Comparison of ENCODE assay signal across 10 cellular contexts in the genomic region with DNA sequence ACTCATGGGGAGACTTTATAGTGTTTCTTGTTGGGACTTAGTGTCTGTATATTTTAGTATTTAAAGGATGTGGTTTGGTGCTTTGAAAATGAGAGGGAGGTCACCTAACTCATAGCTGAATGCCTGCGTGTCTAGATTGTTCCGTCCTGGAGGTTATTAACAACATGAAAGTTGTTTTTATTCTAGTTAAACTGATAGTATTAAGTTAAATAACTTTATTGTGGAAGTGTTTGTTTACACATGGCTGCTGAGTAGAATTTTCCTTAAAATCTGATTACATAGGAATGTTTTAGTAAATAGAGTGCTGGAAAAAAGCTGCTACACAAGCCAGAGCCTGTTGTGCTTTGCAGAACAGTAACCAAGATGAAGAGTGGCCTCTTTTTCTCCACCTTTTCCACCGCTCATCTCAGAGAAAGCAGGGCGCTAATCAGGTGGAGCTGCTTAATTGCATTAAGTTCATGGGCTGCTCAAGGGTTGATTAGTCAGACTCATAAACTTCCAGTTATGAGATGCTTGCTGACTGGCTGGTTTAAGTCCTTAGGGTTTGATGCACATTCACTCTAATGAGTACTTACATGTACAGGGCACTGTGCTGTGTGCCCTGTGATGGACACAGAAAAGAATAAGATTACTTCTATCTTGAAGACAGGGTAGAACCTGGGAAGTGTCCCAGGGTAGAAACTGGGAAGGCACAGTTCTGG.
DNase-seq lines count a peak whose midpoint lies in the region; ATAC-seq and TF ChIP-seq lines count a peak whose summit lies in the region.
"Had no signal": no experiment of that assay in that cellular context is flagged by ENCODE, and none has a peak within 500 bp of the region (broad histone marks: within the 10 kb centered on the region; RNA-seq: fewer than 3 reads in every experiment).

No MANE protein-coding gene starts in this region.

- ATAC-seq in right cardiac atrium, result peak; percentile 15 to 50

- WGBS in right cardiac atrium, result 80% methylated on average over 4 of the region's 4 CpGs

- H2AFZ ChIP-seq in fibroblast of lung (ENCODE audit: low read length), result no peak overlapping the region

- H3K27ac ChIP-seq in right cardiac atrium (ENCODE audit: low read length) (no peak overlapping the region), right atrium auricular region (no peak overlapping the region), fibroblast of lung (ENCODE audit: insufficient read depth, low read length) (no peak overlapping the region), vagina (peak overlapping the region; percentile 58)

- TF ChIP-seq CTCF in right atrium auricular region (IDR thresholded peaks at IDR 0.05), result no peak
- TF ChIP-seq CTCF in fibroblast of lung (conservative IDR thresholded peaks at IDR 0.05 in 1 of 2, IDR thresholded peaks at IDR 0.05 in 1 of 2; ENCODE audit: low read depth in 1 of 2, low read length in 2 of 2), result no peak
- no peak for TF ChIP-seq CTCF in vagina (IDR thresholded peaks at IDR 0.05)

- H4K20me1 ChIP-seq in fibroblast of lung (ENCODE audit: control insufficient read depth, extremely low read depth, insufficient read depth, low read length), result no peaks in the 10 kb centered on the region

- H3K4me2 ChIP-seq in fibroblast of lung (ENCODE audit: extremely low read depth, insufficient read depth, low read length), result peak overlapping the region; percentile 56

- no peaks in the 10 kb centered on the region for H3K9me3 ChIP-seq in right cardiac atrium (ENCODE audit: control insufficient read depth, low read length)
- H3K9me3 ChIP-seq in right atrium auricular region, result no peaks in the 10 kb centered on the region
- H3K9me3 ChIP-seq in fibroblast of lung (ENCODE audit: control insufficient read depth, insufficient read depth, low read depth, low read length), result no peaks in the 10 kb centered on the region
- no peaks in the 10 kb centered on the region for H3K9me3 ChIP-seq in vagina

- no peak for DNase-seq in right cardiac atrium
- no peak for DNase-seq in right atrium auricular region (ENCODE audit: low spot score)
- DNase-seq in NCI-H82 (lab: John Stamatoyannopoulos, UW), result peak; percentile 91
- DNase-seq in fibroblast of lung (ENCODE audit: low read depth in 2 of 2), result peak; percentile 47
- DNase-seq in vagina (ENCODE audit: extremely low spot score in 2 of 2), result no peak
- DNase-seq in DMS153 (lab: John Stamatoyannopoulos, UW), result no peak
- no peak for DNase-seq in occipital lobe (lab: John Stamatoyannopoulos, UW)
- DNase-seq in NAMALWA (ENCODE audit: low spot score), result no peak
- DNase-seq: DMS 273 treated with DMSO at 0.1 percent for 48 hours had no signal

- H3K4me3 ChIP-seq in right cardiac atrium (ENCODE audit: low read length), result no peak overlapping the region
- no peak overlapping the region for H3K4me3 ChIP-seq in right atrium auricular region
- H3K4me3 ChIP-seq in fibroblast of lung (replicated peaks in 1 of 4; ENCODE audit: control extremely low read depth in 1 of 4, insufficient read depth in 1 of 4, low read depth in 3 of 4, low read length in 4 of 4), result no peak overlapping the region
- H3K4me3 ChIP-seq in vagina, result no peak overlapping the region
- H3K4me3 ChIP-seq: skin epidermis had no signal

- no peak overlapping the region for H3K9ac ChIP-seq in fibroblast of lung (ENCODE audit: insufficient read depth, low read length)

- H3K27me3 ChIP-seq in right cardiac atrium (ENCODE audit: control insufficient read depth, insufficient read depth) (no peaks in the 10 kb centered on the region), right atrium auricular region (no peaks in the 10 kb centered on the region), fibroblast of lung (ENCODE audit: control insufficient read depth, insufficient read depth, low read length) (no peaks in the 10 kb centered on the region), vagina (no peaks in the 10 kb centered on the region)

- TF ChIP-seq POLR2A in vagina (IDR thresholded peaks at IDR 0.05), result no peak

- no peaks in the 10 kb centered on the region for H3K36me3 ChIP-seq in right atrium auricular region
- no peaks in the 10 kb centered on the region for H3K36me3 ChIP-seq in fibroblast of lung (ENCODE audit: control insufficient read depth, insufficient read depth, low read length)
- H3K36me3 ChIP-seq in vagina, result no peaks in the 10 kb centered on the region

- H3K4me1 ChIP-seq in right cardiac atrium (ENCODE audit: control insufficient read depth, insufficient read depth, low read length), result peaks cover 2% of the 10 kb centered on the region
- peaks cover 0 to 31% of the 10 kb centered on the region in 2 donors for H3K4me1 ChIP-seq in right atrium auricular region
- H3K4me1 ChIP-seq in fibroblast of lung (ENCODE audit: control insufficient read depth, extremely low read depth, insufficient read depth, low read length), result peaks cover 6% of the 10 kb centered on the region
- H3K4me1 ChIP-seq in vagina, result peaks cover 69% of the 10 kb centered on the region

- intact Hi-C loops in right cardiac atrium (cut with DNase I), result no loop called here
- intact Hi-C loops in vagina (cut with DNase I), result no loop called here

- H3K79me2 ChIP-seq in fibroblast of lung (ENCODE audit: control insufficient read depth, insufficient read depth, low read length), result peaks cover 15% of the 10 kb centered on the region

Comparison
In these comparisons a context has a peak if more than half of its experiments do, and no peak if none do; other contexts are left out.
1. DNase-seq: peak in NCI-H82 (single experiment) and fibroblast of lung (2 of 2); none in right cardiac atrium (0 of 3), right atrium auricular region (single experiment), vagina (0 of 2), DMS153 (single experiment), occipital lobe (single experiment) and NAMALWA (single experiment).